Comparison of ENCODE assay signal across 21 cellular contexts in genomic region chr17:43690624-43691316, GRCh38. TPM values are rescaled to one million over a fixed set of nuclear protein-coding genes. Genes with fewer than 3 reads are reported as not detected.
DNase-seq lines count a peak whose midpoint lies in the region; TF ChIP-seq lines count a peak whose summit lies in the region.
"Had no signal": no experiment of that assay in that cellular context is flagged by ENCODE, and none has a peak within 500 bp of the region (broad histone marks: within the 10 kb centered on the region; RNA-seq: fewer than 3 reads in every experiment).

No MANE protein-coding gene starts in this region.

- no peak overlapping the region for H2BK15ac ChIP-seq in H9 (ENCODE audit: low read depth, low read length)
- peak overlapping the region; percentile 0 for H2BK15ac ChIP-seq in neuronal stem cell (ENCODE audit: low read length)

- H3K4ac ChIP-seq in H9 (ENCODE audit: low read depth, low read length) = no peak overlapping the region
- no peak overlapping the region for H3K4ac ChIP-seq in neuronal stem cell (ENCODE audit: low read length)

- WGBS in H9 (ENCODE audit: extremely low coverage, insufficient read length, low lambda C conversion rate) = no CpG with 5 or more reads among the region's 9 CpGs
- no CpG with 5 or more reads among the region's 9 CpGs for WGBS in neuronal stem cell (ENCODE audit: extremely low coverage in 2 of 2, insufficient read length in 2 of 2, insufficient replicate concordance in 1 of 2), 2 donors

- H3K27me3 ChIP-seq in H9 (ENCODE audit: insufficient read depth, low read length) (no peaks in the 10 kb centered on the region), neuronal stem cell (ENCODE audit: control insufficient read depth in 3 of 3, insufficient read depth in 3 of 3, low read depth in 1 of 3, low read length in 3 of 3) (peaks cover 0 to 22% (median 0%) of the 10 kb centered on the region in 3 experiments)
- H3K27me3 ChIP-seq: BE2C had no signal

- H4K8ac ChIP-seq in H9 (replicated peaks; ENCODE audit: insufficient read length, low read depth, low read length) (no peak overlapping the region), neuronal stem cell (ENCODE audit: low read depth, low read length) (no peak overlapping the region)

- H4K91ac ChIP-seq in H9 (ENCODE audit: insufficient read length, low read depth, low read length) (no peak overlapping the region), neuronal stem cell (ENCODE audit: low read depth, low read length, poor library complexity) (no peak overlapping the region)

- no peak overlapping the region for H2AK5ac ChIP-seq in H9 (ENCODE audit: insufficient read length, low read length)
- H2AK5ac ChIP-seq in neuronal stem cell (ENCODE audit: low read depth, low read length) = no peak overlapping the region

- no peak overlapping the region for H2BK20ac ChIP-seq in H9 (ENCODE audit: low read depth, low read length, poor library complexity, severe bottlenecking)

- no peak overlapping the region for H2AFZ ChIP-seq in H9 (ENCODE audit: low read length)
- H2AFZ ChIP-seq in neuronal stem cell (ENCODE audit: low read length) = no peak overlapping the region
- H2AFZ ChIP-seq: GM23338 had no signal

- no peak overlapping the region for H3T11ph ChIP-seq in H9 (ENCODE audit: low read length)

- no peaks in the 10 kb centered on the region for H4K20me1 ChIP-seq in H9 (ENCODE audit: control insufficient read depth, insufficient read depth, insufficient read length)

- no peak overlapping the region for H4K5ac ChIP-seq in H9 (ENCODE audit: insufficient read length, low read depth, low read length)

- H3K27ac Mint-ChIP-seq in H9 (peak overlapping the region in 1 of 3 experiments; percentile 62; a peak in 2 of 7 replicates), brain (peak overlapping the region in 4 of 5 experiments; percentile 28 to 91 (median 60))
- H3K27ac Mint-ChIP-seq: CD4-positive, alpha-beta T cell; CD8-positive, alpha-beta memory T cell; GM23338 had no signal

- H3K36me3 Mint-ChIP-seq in H9 (ENCODE audit: insufficient read depth in 1 of 3, low read depth in 3 of 3) = no peaks in the 10 kb centered on the region
- H3K36me3 Mint-ChIP-seq in brain = no peaks in the 10 kb centered on the region
- H3K36me3 Mint-ChIP-seq: CD14-positive monocyte; CD8-positive, alpha-beta memory T cell had no signal

- peak; percentile 36 for DNase-seq in H9
- no peak for DNase-seq in neuronal stem cell (ENCODE audit: low spot score)
- no peak for DNase-seq in NCI-H1105 treated with DMSO at 0.1 percent for 48 hours (lab: John Stamatoyannopoulos, UW)
- no peak for DNase-seq in SIG-M5 (lab: John Stamatoyannopoulos, UW)
- DNase-seq in DMS153 treated with DMSO at 0.1 percent for 48 hours (lab: John Stamatoyannopoulos, UW; ENCODE audit: unreplicated experiment) = no peak
- DNase-seq: 8988T; ACHN; AML-193; BE2C; CD4-positive, alpha-beta T cell; CD8-positive, alpha-beta memory T cell; DMS 273 treated with DMSO at 0.1 percent for 48 hours; DMS53; DMS79 treated with DMSO at 0.1 percent for 48 hours; GF-D8; HCEC 1CT had no signal

- H3K4me3 ChIP-seq in neuronal stem cell (ENCODE audit: low read length in 2 of 2) = no peak overlapping the region
- H3K4me3 ChIP-seq: A549; BLaER1 treated with 17β-estradiol and CSF1 and Interleukin-3, amounts not matched to agents 10 nM and 100 nM; GM23338 had no signal

- no peaks in the 10 kb centered on the region for H3K23me2 ChIP-seq in H9 (ENCODE audit: insufficient read length, low read depth, low read length, poor library complexity, severe bottlenecking)

- H2BK120ac ChIP-seq in H9 (ENCODE audit: low read depth, low read length, poor library complexity, severe bottlenecking) (no peak overlapping the region), neuronal stem cell (ENCODE audit: low read depth, low read length) (no peak overlapping the region)

- H2BK12ac ChIP-seq in H9 (ENCODE audit: insufficient read length, low read depth, low read length) (no peak overlapping the region), neuronal stem cell (ENCODE audit: low read length) (no peak overlapping the region)

- H3K4me1 ChIP-seq in H9 (ENCODE audit: insufficient read depth, low read length) = no peaks in the 10 kb centered on the region
- peaks cover 4 to 7% of the 10 kb centered on the region in 2 donors for H3K4me1 ChIP-seq in neuronal stem cell (ENCODE audit: control insufficient read depth in 2 of 2, insufficient read depth in 1 of 2, low read depth in 1 of 2, low read length in 2 of 2)
- H3K4me1 ChIP-seq: BE2C had no signal

- H3K9ac ChIP-seq in H9 (ENCODE audit: extremely low read depth, insufficient read length, low read length) (no peak overlapping the region), neuronal stem cell (ENCODE audit: low read depth, low read length, poor library complexity) (no peak overlapping the region)
- H3K9ac ChIP-seq: BLaER1 treated with 17β-estradiol and CSF1 and Interleukin-3, amounts not matched to agents 10 nM and 100 nM had no signal

- H3K27ac ChIP-seq in H9 (ENCODE audit: insufficient read length, low read depth, low read length) = no peak overlapping the region
- no peak overlapping the region for H3K27ac ChIP-seq in neuronal stem cell (replicated peaks; ENCODE audit: low read length)
- H3K27ac ChIP-seq: A549; BLaER1 treated with 17β-estradiol and CSF1 and Interleukin-3, amounts not matched to agents 10 nM and 100 nM had no signal

- H3K23ac ChIP-seq in H9 (ENCODE audit: insufficient read length, low read depth, low read length) = no peak overlapping the region
- H3K23ac ChIP-seq in neuronal stem cell (ENCODE audit: low read depth, low read length, poor library complexity) = no peak overlapping the region

- H3K27me3 Mint-ChIP-seq in H9 (ENCODE audit: low read depth) = no peaks in the 10 kb centered on the region
- peaks cover 11% of the 10 kb centered on the region for H3K27me3 Mint-ChIP-seq in brain

- H3K79me1 ChIP-seq in H9 (ENCODE audit: insufficient read depth, low read depth, low read length, poor library complexity, severe bottlenecking) (no peaks in the 10 kb centered on the region), neuronal stem cell (ENCODE audit: low read depth, low read length) (no peaks in the 10 kb centered on the region)

- H3K9me3 Mint-ChIP-seq in H9 (no peaks in the 10 kb centered on the region), brain (no peaks in the 10 kb centered on the region)
- H3K9me3 Mint-ChIP-seq: CD4-positive, alpha-beta T cell; CD8-positive, alpha-beta memory T cell; GM23338 had no signal

- H3K4me1 Mint-ChIP-seq in H9 (peaks cover 10 to 12% of the 10 kb centered on the region in 2 experiments), brain (peaks cover 21% of the 10 kb centered on the region)
- H3K4me1 Mint-ChIP-seq: CD8-positive, alpha-beta memory T cell had no signal

- H3K18ac ChIP-seq in H9 (ENCODE audit: insufficient read length, low read depth, low read length) (no peak overlapping the region), neuronal stem cell (ENCODE audit: low read length) (peak overlapping the region; percentile 66)

- H2BK5ac ChIP-seq in H9 (ENCODE audit: insufficient read length, low read length) = no peak overlapping the region
- H2BK5ac ChIP-seq in neuronal stem cell (ENCODE audit: low read length) = no peak overlapping the region

- H3K36me3 ChIP-seq in neuronal stem cell (replicated peaks in 1 of 2; ENCODE audit: control insufficient read depth in 2 of 2, insufficient read depth in 2 of 2, low read length in 2 of 2) = no peaks in the 10 kb centered on the region
- H3K36me3 ChIP-seq: BE2C; BLaER1 treated with 17β-estradiol and CSF1 and Interleukin-3, amounts not matched to agents 10 nM and 100 nM had no signal

- H3K4me2 ChIP-seq in H9 (ENCODE audit: insufficient read depth, insufficient read length, low read length) (no peak overlapping the region), neuronal stem cell (ENCODE audit: insufficient read depth, low read length, poor library complexity, severe bottlenecking) (no peak overlapping the region)
- H3K4me2 ChIP-seq: A549; BLaER1 treated with 17β-estradiol and CSF1 and Interleukin-3, amounts not matched to agents 10 nM and 100 nM; GM23338 had no signal

- H3K56ac ChIP-seq in H9 (ENCODE audit: insufficient read length, low read depth, low read length) = no peak overlapping the region

- no peaks in the 10 kb centered on the region for H3K9me3 ChIP-seq in H9 (ENCODE audit: control insufficient read depth, low read depth, low read length)
- no peaks in the 10 kb centered on the region for H3K9me3 ChIP-seq in neuronal stem cell (replicated peaks in 1 of 2; ENCODE audit: control insufficient read depth in 2 of 2, insufficient read depth in 1 of 2, low read depth in 1 of 2, low read length in 2 of 2)
- H3K9me3 ChIP-seq: A549; BE2C; BLaER1 treated with 17β-estradiol and CSF1 and Interleukin-3, amounts not matched to agents 10 nM and 100 nM had no signal

- H3K4me3 Mint-ChIP-seq in H9 (peak overlapping the region in 1 of 2 experiments; percentile 25; a peak in 1 of 5 replicates), brain (no peak overlapping the region)
- H3K4me3 Mint-ChIP-seq: CD14-positive monocyte; CD4-positive, alpha-beta T cell; CD8-positive, alpha-beta memory T cell; GM23338 had no signal

- H3K14ac ChIP-seq in H9 (ENCODE audit: insufficient read depth, low read length) (no peak overlapping the region), neuronal stem cell (ENCODE audit: low read length) (no peak overlapping the region)

- no peaks in the 10 kb centered on the region for H3K79me2 ChIP-seq in H9 (ENCODE audit: insufficient read depth, low read length)

- no peak for TF ChIP-seq CTCF in H9 (conservative IDR thresholded peaks at IDR 0.05)
- TF ChIP-seq CTCF in brain (conservative IDR thresholded peaks at IDR 0.05) = no peak

RNA-seq across cellular contexts. Expression of gene MEOX1, which starts 29.0 kb away (rescaled TPM):
- total RNA-seq in H9 (2021) = not detected in 2 replicates
- polyA plus RNA-seq in brain (ENCODE audit: insufficient read depth, low read depth, low replicate concordance) = not detected
- 0.14 TPM for polyA plus RNA-seq in neuronal stem cell (2013, experiment 1 of 2)
- polyA plus RNA-seq in neuronal stem cell (2013, experiment 2 of 2) = 0.08 TPM
- total RNA-seq: GM23338 had no signal
- polyA plus RNA-seq: A549, GM23338 had no signal
